In the genomic region with DNA sequence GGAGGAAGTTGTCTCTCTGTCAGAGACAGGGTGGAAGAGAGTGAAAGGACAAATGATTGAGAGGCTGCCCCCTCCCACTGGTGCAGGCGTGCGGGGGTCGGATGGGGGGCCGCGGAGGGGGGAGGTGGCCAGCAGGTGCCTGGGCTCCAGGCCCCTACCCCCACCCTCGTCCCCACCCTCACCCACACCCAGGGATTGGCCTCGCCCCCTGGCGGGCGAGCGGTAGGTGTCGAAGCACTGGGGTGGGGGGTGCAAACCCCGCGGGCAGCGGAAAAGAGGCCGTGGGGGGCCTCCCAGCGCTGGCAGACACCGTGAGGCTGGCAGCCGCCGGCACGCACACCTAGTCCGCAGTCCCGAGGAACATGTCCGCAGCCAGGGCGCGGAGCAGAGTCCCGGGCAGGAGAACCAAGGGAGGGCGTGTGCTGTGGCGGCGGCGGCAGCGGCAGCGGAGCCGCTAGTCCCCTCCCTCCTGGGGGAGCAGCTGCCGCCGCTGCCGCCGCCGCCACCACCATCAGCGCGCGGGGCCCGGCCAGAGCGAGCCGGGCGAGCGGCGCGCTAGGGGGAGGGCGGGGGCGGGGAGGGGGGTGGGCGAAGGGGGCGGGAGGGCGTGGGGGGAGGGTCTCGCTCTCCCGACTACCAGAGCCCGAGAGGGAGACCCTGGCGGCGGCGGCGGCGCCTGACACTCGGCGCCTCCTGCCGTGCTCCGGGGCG, we compare ENCODE assay signal across 8 cellular contexts. TPM values are rescaled to one million over a fixed set of nuclear protein-coding genes. Genes with fewer than 3 reads are reported as not detected.
DNase-seq lines count a peak whose midpoint lies in the region; ATAC-seq and TF ChIP-seq lines count a peak whose summit lies in the region.

Gene KAT2B, plus strand, starts transcription at position 682 of the 711 bp plus-strand sequence. CDS start 32 bp downstream, outside the sequence.

- POLR2A ChIA-PET in A673 (lab: Charles Lee; ENCODE audit: low non-redundant PET): no interaction called here

- peak; percentile 41 for ATAC-seq in GM18519 (IDR thresholded peaks at IDR 0.05; ENCODE audit: low FRiP score, unreplicated experiment)
- peak; percentile 30 for ATAC-seq in HG03060 (IDR thresholded peaks at IDR 0.05; ENCODE audit: low read depth, unreplicated experiment)
- ATAC-seq in right lobe of liver: peak; percentile 74 to 85 (median 76)

- WGBS in right lobe of liver (ENCODE audit: insufficient coverage, low coverage, low lambda C conversion rate, missing lambda C conversion rate): 2% methylated on average over 19 of the region's 66 CpGs

- H3K36me3 ChIP-seq in A673 (ENCODE audit: insufficient read depth, low read length, poor library complexity, severe bottlenecking) (no peaks in the 10 kb centered on the region), right lobe of liver (no peaks in the 10 kb centered on the region)

- H3K4me1 ChIP-seq in A673 (ENCODE audit: insufficient read depth, low read length, poor library complexity, severe bottlenecking) (peaks cover 7% of the 10 kb centered on the region), right lobe of liver (peaks cover 0 to 41% (median 11%) of the 10 kb centered on the region in 4 donors)

- H3K27me3 ChIP-seq in A673 (replicated peaks; ENCODE audit: insufficient read depth, low read depth, low read length, poor library complexity) (no peaks in the 10 kb centered on the region), right lobe of liver (no peaks in the 10 kb centered on the region)

- no TSS peak for BruUV-seq in A673 (replicated peaks; lab: Mats Ljungman, UMichigan)

- peak within 1 kb of the TSS; percentile 70 for H3K27ac ChIP-seq in A673 (ENCODE audit: low read depth, low read length, poor library complexity, severe bottlenecking)
- H3K27ac ChIP-seq in right lobe of liver: peak within 1 kb of the TSS; percentile 78 to 95 (median 92)

- intact Hi-C loops in A673 (cut with micrococcal nuclease; ENCODE audit: unreplicated experiment) (loop anchor here (5.0 kb wide), 2 partner anchors 93 to 153 kb away; partner anchors contain the start of gene RAB5A), right lobe of liver (cut with DNase I) (no loop called here)

- TF ChIP-seq CTCF in A673 (conservative IDR thresholded peaks at IDR 0.05; ENCODE audit: low read depth, low read length): peak; percentile 72
- peak; percentile 57 to 65 (median 61) for TF ChIP-seq CTCF in right lobe of liver (IDR thresholded peaks at IDR 0.05)

- CTCF ChIA-PET in A673 (lab: Charles Lee): interaction anchor here (0.7 kb wide), 1 partner anchor 34 kb away, joined by 4 read pairs; no protein-coding TSS in a partner anchor

- DNase-seq in A673 (ENCODE audit: low spot score) (peak; percentile 78), NCI-H510A (lab: John Stamatoyannopoulos, UW) (peak; percentile 63), dermis blood vessel endothelial cell (peak; percentile 79), right lobe of liver (peak; percentile 89 to 91 (median 91))
- DNase-seq in activated CD4-positive, alpha-beta T cell treated with anti-CD3 and anti-CD28 coated beads, Interleukin-2, amount 50 U/mL, for 24 hours (ENCODE audit: low read depth in 1 of 2, low spot score in 1 of 2): peak; percentile 69 to 72
- DNase-seq in stimulated activated CD4-positive, alpha-beta T cell treated with anti-CD3 and anti-CD28 coated beads, Interleukin-4, amount 100 ng/mL, for 48 hours (ENCODE audit: low read depth in 2 of 2): peak; percentile 62 to 78

- H3K9me3 ChIP-seq in A673 (ENCODE audit: low read depth, low read length, poor library complexity, severe bottlenecking) (no peaks in the 10 kb centered on the region), right lobe of liver (no peaks in the 10 kb centered on the region)

- peak; percentile 67 for TF ChIP-seq POLR2A in right lobe of liver (IDR thresholded peaks at IDR 0.05)

- H3K4me3 ChIP-seq in A673 (ENCODE audit: low read depth, low read length, poor library complexity, severe bottlenecking) (peak within 1 kb of the TSS; percentile 76), right lobe of liver (peak within 1 kb of the TSS; percentile 73 to 80 (median 73))

RNA-seq across cellular contexts. Expression of gene KAT2B, which starts in this region (rescaled TPM):
- 4.6 and 5.4 TPM in 2 replicates for total RNA-seq in A673 (2021)
- total RNA-seq in dermis blood vessel endothelial cell: 18.7 and 22.6 TPM in 2 replicates
- total RNA-seq in right lobe of liver: 10 to 100 TPM; 25.6 to 35.7 (median 30.3) TPM

Comparison
In these comparisons a context has a peak if more than half of its experiments do, and no peak if none do; other contexts are left out.
1. Peak in every context shown above with its lines: DNase-seq, ATAC-seq, H3K4me3 ChIP-seq and H3K27ac ChIP-seq.